8 cellular contexts compared by ENCODE assay signal in genomic region chr15:41659855-41660234, GRCh38. TPM values are rescaled to one million over a fixed set of nuclear protein-coding genes. Genes with fewer than 3 reads are reported as not detected.
DNase-seq lines count a peak whose midpoint lies in the region; ATAC-seq and TF ChIP-seq lines count a peak whose summit lies in the region.

No MANE protein-coding gene starts in this region.

- peaks cover 41% of the 10 kb centered on the region for H3K4me1 Mint-ChIP-seq in activated CD4-positive, alpha-beta T cell treated with anti-CD3 and anti-CD28 coated beads for 36 hours
- peaks cover 48% of the 10 kb centered on the region for H3K4me1 Mint-ChIP-seq in activated naive CD8-positive, alpha-beta T cell treated with anti-CD3 and anti-CD28 coated beads, Interleukin-2, amount 50 U/mL, for 24 hours

- peaks cover 11% of the 10 kb centered on the region for H3K36me3 Mint-ChIP-seq in activated CD4-positive, alpha-beta T cell treated with anti-CD3 and anti-CD28 coated beads for 36 hours (ENCODE audit: low read depth)
- H3K36me3 Mint-ChIP-seq in activated naive CD8-positive, alpha-beta T cell treated with anti-CD3 and anti-CD28 coated beads, Interleukin-2, amount 50 U/mL, for 24 hours (ENCODE audit: low read depth), result peaks cover 15% of the 10 kb centered on the region

- H3K27me3 ChIP-seq in stomach, result no peaks in the 10 kb centered on the region

- peaks cover 7% of the 10 kb centered on the region for H3K27me3 Mint-ChIP-seq in activated CD4-positive, alpha-beta T cell treated with anti-CD3 and anti-CD28 coated beads for 36 hours
- H3K27me3 Mint-ChIP-seq in activated naive CD8-positive, alpha-beta T cell treated with anti-CD3 and anti-CD28 coated beads, Interleukin-2, amount 50 U/mL, for 24 hours, result peaks cover 10% of the 10 kb centered on the region

- CTCF ChIA-PET in activated CD4-positive, alpha-beta T cell treated with anti-CD3 and anti-CD28 coated beads for 36 hours (lab: Charles Lee), result interaction anchor here (0.9 to 1.5 kb wide), 2 partner anchors 15 to 74 kb away, joined by 3 to 4 read pairs; no protein-coding TSS in a partner anchor

- H3K27ac Mint-ChIP-seq in activated CD4-positive, alpha-beta T cell treated with anti-CD3 and anti-CD28 coated beads for 36 hours, result peak overlapping the region; percentile 95
- peak overlapping the region; percentile 95 for H3K27ac Mint-ChIP-seq in activated naive CD8-positive, alpha-beta T cell treated with anti-CD3 and anti-CD28 coated beads, Interleukin-2, amount 50 U/mL, for 24 hours

- no peak for TF ChIP-seq CTCF in stomach (IDR thresholded peaks at IDR 0.05)

- peak overlapping the region; percentile 52 to 60 (median 58) for H3K4me3 ChIP-seq in stomach

- POLR2A ChIA-PET in activated CD4-positive, alpha-beta T cell treated with anti-CD3 and anti-CD28 coated beads for 36 hours (lab: Charles Lee), result interaction anchor here (0.5 to 1.0 kb wide), 4 partner anchors 56 to 428 kb away, joined by 3 to 8 read pairs (median 3); no protein-coding TSS in a partner anchor

- WGBS in stomach, 5 donors, result 13 to 17% (median 14%) methylated on average over 21 of the region's 21 CpGs

- H3K27ac ChIP-seq in stomach, result peak overlapping the region; percentile 68 to 94 (median 90)

- peaks cover 18 to 50% (median 35%) of the 10 kb centered on the region in 4 donors for H3K4me1 ChIP-seq in stomach

- peaks cover 10% of the 10 kb centered on the region for H3K9me3 Mint-ChIP-seq in activated CD4-positive, alpha-beta T cell treated with anti-CD3 and anti-CD28 coated beads for 36 hours (ENCODE audit: low read depth)
- no peaks in the 10 kb centered on the region for H3K9me3 Mint-ChIP-seq in activated naive CD8-positive, alpha-beta T cell treated with anti-CD3 and anti-CD28 coated beads, Interleukin-2, amount 50 U/mL, for 24 hours

- H3K4me3 Mint-ChIP-seq in activated CD4-positive, alpha-beta T cell treated with anti-CD3 and anti-CD28 coated beads for 36 hours, result peak overlapping the region; percentile 92
- peak overlapping the region; percentile 91 for H3K4me3 Mint-ChIP-seq in activated naive CD8-positive, alpha-beta T cell treated with anti-CD3 and anti-CD28 coated beads, Interleukin-2, amount 50 U/mL, for 24 hours

- TF ChIP-seq EP300 in stomach (IDR thresholded peaks at IDR 0.05), result no peak

- no peak for TF ChIP-seq POLR2A in stomach (IDR thresholded peaks at IDR 0.05)

- no peak for ATAC-seq in activated CD4-positive, alpha-beta T cell treated with anti-CD3 and anti-CD28 coated beads for 36 hours
- ATAC-seq in activated naive CD8-positive, alpha-beta T cell treated with anti-CD3 and anti-CD28 coated beads, Interleukin-2, amount 50 U/mL, for 24 hours, result peak; percentile 3
- no peak for ATAC-seq in HG02852 (IDR thresholded peaks at IDR 0.05; ENCODE audit: unreplicated experiment)

- DNase-seq in activated CD4-positive, alpha-beta T cell treated with anti-CD3 and anti-CD28 coated beads for 36 hours, result no peak
- DNase-seq in activated CD4-positive, alpha-beta T cell treated with anti-CD3 and anti-CD28 coated beads for 4 hours, result no peak
- no peak for DNase-seq in activated naive CD8-positive, alpha-beta T cell treated with anti-CD3 and anti-CD28 coated beads, Interleukin-2, amount 50 U/mL, for 24 hours
- DNase-seq in iris pigment epithelial cell (ENCODE audit: low read depth), result peak; percentile 31
- no peak for DNase-seq in stomach
- DNase-seq in NCI-H748 (lab: John Stamatoyannopoulos, UW; ENCODE audit: unreplicated experiment), result no peak
- no peak for DNase-seq in globus pallidus (ENCODE audit: low spot score)

- no peaks in the 10 kb centered on the region for H3K9me3 ChIP-seq in stomach

- no peaks in the 10 kb centered on the region for H3K36me3 ChIP-seq in stomach

- intact Hi-C loops in activated CD4-positive, alpha-beta T cell treated with anti-CD3 and anti-CD28 coated beads for 36 hours (cut with DNase I, micrococcal nuclease), result loop anchor here (1.0 to 2.0 kb wide), 16 partner anchors 30 to 915 kb away; partner anchors contain the start of genes JMJD7 (in 2 of the 2), DNAJC17 (in 1 of the 2), EHD4 (in 1 of the 2) and EXD1 (in 1 of the 2)
- intact Hi-C loops in stomach (cut with DNase I; ENCODE audit: low total_unique reads), result no loop called here

RNA-seq across cellular contexts. Expression of gene MGA, which starts 0.4 kb away (rescaled TPM):
- 10 to 100 TPM; 33.7 to 39.3 TPM for total RNA-seq in activated CD4-positive, alpha-beta T cell treated with anti-CD3 and anti-CD28 coated beads for 36 hours
- 10 to 100 TPM; 19.6 to 75.2 (median 47.4) TPM for total RNA-seq in stomach
- 1 to 10 TPM; 2.1 to 2.3 (median 2.2) TPM for polyA plus RNA-seq in stomach
